13 cellular contexts compared by ENCODE assay signal in genomic region chr10:26215534-26215922, GRCh38. TPM values are rescaled to one million over a fixed set of nuclear protein-coding genes. Genes with fewer than 3 reads are reported as not detected.
A peak's percentile ranks its signal among the peaks of the same experiment; 100 is the strongest.
DNase-seq lines count a peak whose midpoint lies in the region; ATAC-seq, FAIRE-seq and TF ChIP-seq lines count a peak whose summit lies in the region.
"Had no signal": no experiment of that assay in that cellular context is flagged by ENCODE, and none has a peak within 500 bp of the region (broad histone marks: within the 10 kb centered on the region; RNA-seq: fewer than 3 reads in every experiment).

No MANE protein-coding gene starts in this region.

- peaks cover 85% of the 10 kb centered on the region for H3K27me3 Mint-ChIP-seq in CD4-positive, alpha-beta T cell
- H3K27me3 Mint-ChIP-seq in GM23338 (ENCODE audit: insufficient read depth, low read depth, poor library complexity) (peaks cover 60% of the 10 kb centered on the region), astrocyte (ENCODE audit: low read depth, unreplicated experiment) (peaks cover 80% of the 10 kb centered on the region), naive B cell (peaks cover 74 to 85% (median 83%) of the 10 kb centered on the region in 3 donors)

- no peak for ATAC-seq in CD4-positive, alpha-beta T cell (ENCODE audit: poor library complexity)
- ATAC-seq in GM23338 (no peak), naive B cell (ENCODE audit: low read depth in 2 of 2) (no peak)

- H3K4me2 ChIP-seq in GM23338, result peak overlapping the region; percentile 91
- H3K4me2 ChIP-seq in astrocyte (ENCODE audit: low read length), result peak overlapping the region; percentile 79

- H3K4me3 Mint-ChIP-seq in CD4-positive, alpha-beta T cell, result peak overlapping the region; percentile 44
- H3K4me3 Mint-ChIP-seq in GM23338 (peak overlapping the region; percentile 76), astrocyte (ENCODE audit: unreplicated experiment) (peak overlapping the region; percentile 4), naive B cell (peak overlapping the region; percentile 65 to 92 (median 84))
- H3K4me3 Mint-ChIP-seq: T-helper 1 cell treated with Interleukin-12 subunit alpha and Interleukin-12 subunit beta and Interleukin-4 antibody, amounts not matched to agents 30 μg/mL and 1 μg/mL, for 36 hours had no signal

- H3K4me3 ChIP-seq in GM23338, result peak overlapping the region; percentile 75
- no peak overlapping the region for H3K4me3 ChIP-seq in astrocyte (ENCODE audit: insufficient read depth, low read depth, low read length)

- peaks cover 62% of the 10 kb centered on the region for H3K4me1 ChIP-seq in GM23338 (ENCODE audit: insufficient read depth)
- peaks cover 6% of the 10 kb centered on the region for H3K4me1 ChIP-seq in astrocyte (ENCODE audit: insufficient read depth, low read length)
- H3K4me1 ChIP-seq: foreskin keratinocyte had no signal

- no peak overlapping the region for H3K9ac ChIP-seq in astrocyte (ENCODE audit: low read length)

- H3K36me3 Mint-ChIP-seq in CD4-positive, alpha-beta T cell (ENCODE audit: low read depth), result no peaks in the 10 kb centered on the region
- H3K36me3 Mint-ChIP-seq in GM23338 (ENCODE audit: low read depth) (no peaks in the 10 kb centered on the region; the same call in 2 of the 3 replicates), astrocyte (ENCODE audit: low read depth, unreplicated experiment) (no peaks in the 10 kb centered on the region), naive B cell (no peaks in the 10 kb centered on the region)

- intact Hi-C loops in CD4-positive, alpha-beta T cell (cut with DNase I, micrococcal nuclease), result loop anchor here in 1 of 2 experiments (10.0 kb wide), 1 partner anchor 59 kb away; no protein-coding TSS in a partner anchor

- H3F3A ChIP-seq in GM23338 (replicated peaks; ENCODE audit: low read depth), result peaks cover 12% of the 10 kb centered on the region; the same call in 1 of the 2 replicates

- H3K36me3 ChIP-seq in GM23338 (ENCODE audit: insufficient read depth), result no peaks in the 10 kb centered on the region
- no peaks in the 10 kb centered on the region for H3K36me3 ChIP-seq in astrocyte (ENCODE audit: insufficient read depth, low read length)

- H3K9me3 Mint-ChIP-seq in CD4-positive, alpha-beta T cell, result no peaks in the 10 kb centered on the region
- H3K9me3 Mint-ChIP-seq in GM23338, result no peaks in the 10 kb centered on the region; the same call in 2 of the 3 replicates
- H3K9me3 Mint-ChIP-seq in astrocyte (ENCODE audit: unreplicated experiment), result peaks cover 6% of the 10 kb centered on the region
- H3K9me3 Mint-ChIP-seq in naive B cell, result peaks cover 0 to 6% (median 0%) of the 10 kb centered on the region in 7 donors
- H3K9me3 Mint-ChIP-seq: T-helper 1 cell treated with Interleukin-12 subunit alpha and Interleukin-12 subunit beta and Interleukin-4 antibody, amounts not matched to agents 30 μg/mL and 1 μg/mL, for 36 hours had no signal

- no peak overlapping the region for H3K27ac Mint-ChIP-seq in CD4-positive, alpha-beta T cell
- H3K27ac Mint-ChIP-seq in GM23338 (no peak overlapping the region), astrocyte (ENCODE audit: unreplicated experiment) (no peak overlapping the region), naive B cell (peak overlapping the region in 1 of 6 donors; percentile 73)
- H3K27ac Mint-ChIP-seq: T-helper 1 cell treated with Interleukin-12 subunit alpha and Interleukin-12 subunit beta and Interleukin-4 antibody, amounts not matched to agents 30 μg/mL and 1 μg/mL, for 36 hours had no signal

- H3K79me2 ChIP-seq in GM23338 (replicated peaks; ENCODE audit: insufficient read depth) (no peaks in the 10 kb centered on the region), astrocyte (ENCODE audit: insufficient read depth, low read length) (no peaks in the 10 kb centered on the region)

- FAIRE-seq in astrocyte (lab: Jason Lieb, UNC), result no peak

- no peak overlapping the region for H3K27ac ChIP-seq in CD4-positive, alpha-beta T cell (ENCODE audit: low read depth, low read length)
- H3K27ac ChIP-seq in GM23338 (ENCODE audit: low read depth) (no peak overlapping the region), astrocyte (ENCODE audit: low read depth, low read length) (no peak overlapping the region)
- H3K27ac ChIP-seq: foreskin keratinocyte had no signal

- no peak for TF ChIP-seq CTCF in CD4-positive, alpha-beta T cell (IDR thresholded peaks at IDR 0.05)
- no peak for TF ChIP-seq CTCF in GM23338 (conservative IDR thresholded peaks at IDR 0.05; ENCODE audit: low read depth in 2 of 2)
- TF ChIP-seq CTCF in astrocyte (IDR thresholded peaks at IDR 0.05; ENCODE audit: insufficient read depth, low read depth, low read length), result no peak

- peaks cover 25% of the 10 kb centered on the region for H3K4me1 Mint-ChIP-seq in CD4-positive, alpha-beta T cell (ENCODE audit: low read depth)
- H3K4me1 Mint-ChIP-seq in GM23338 (peaks cover 55% of the 10 kb centered on the region), astrocyte (ENCODE audit: low read depth, unreplicated experiment) (no peaks in the 10 kb centered on the region), naive B cell (peaks cover 22 to 42% (median 35%) of the 10 kb centered on the region in 3 donors)

- H3K9me2 ChIP-seq in GM23338 (ENCODE audit: insufficient read depth), result no peaks in the 10 kb centered on the region

- peaks cover 97% of the 10 kb centered on the region for H3K27me3 ChIP-seq in CD4-positive, alpha-beta T cell (ENCODE audit: control insufficient read depth, insufficient read depth, low read length)
- H3K27me3 ChIP-seq in GM23338 (ENCODE audit: insufficient read depth) (peaks cover 94% of the 10 kb centered on the region), astrocyte (ENCODE audit: insufficient read depth, low read length) (peaks cover 86% of the 10 kb centered on the region)

- H3K9me3 ChIP-seq in CD4-positive, alpha-beta T cell (ENCODE audit: control insufficient read depth, low read length), result no peaks in the 10 kb centered on the region
- no peaks in the 10 kb centered on the region for H3K9me3 ChIP-seq in astrocyte (ENCODE audit: insufficient read depth, low read depth, low read length)

- no peak for DNase-seq in CD4-positive, alpha-beta T cell
- peak; percentile 17 for DNase-seq in GM23338 (ENCODE audit: low spot score)
- DNase-seq in astrocyte (ENCODE audit: low read depth), result no peak
- no peak for DNase-seq in naive B cell
- DNase-seq in dedifferentiated amniotic fluid mesenchymal stem cell (ENCODE audit: extremely low spot score), result no peak
- no peak for DNase-seq in germinal center (ENCODE audit: low spot score)
- DNase-seq in HPDE6-E6E7 (ENCODE audit: extremely low spot score), result no peak
- no peak for DNase-seq in cortex of kidney (lab: John Stamatoyannopoulos, UW)
- DNase-seq: activated CD8-positive, alpha-beta memory T cell treated with anti-CD3 and anti-CD28 coated beads, Interleukin-2, amount 50 U/mL, for 4 hours; foreskin keratinocyte had no signal

- POLR2A ChIA-PET in CD4-positive, alpha-beta T cell (lab: Charles Lee), result no interaction called here

- H4K20me1 ChIP-seq in GM23338 (replicated peaks; ENCODE audit: insufficient read depth), result no peaks in the 10 kb centered on the region
- peaks cover 3% of the 10 kb centered on the region for H4K20me1 ChIP-seq in astrocyte (ENCODE audit: insufficient read depth, low read length)

- H2AFZ ChIP-seq in GM23338 (peak overlapping the region; percentile 75), astrocyte (ENCODE audit: low read depth, low read length) (no peak overlapping the region)

- CTCF ChIA-PET in CD4-positive, alpha-beta T cell (lab: Charles Lee), result no interaction called here

TF ChIP-seq in GM23338, 12 proteins besides CTCF, POLR2A, EP300 and RAD21 (continues in another document):
- TF ChIP-seq EZH2phosphoT487 (IDR thresholded peaks at IDR 0.05; ENCODE audit: unreplicated experiment) (no peak), CREB1 (CRISPR knock-in tag; IDR thresholded peaks at IDR 0.05; ENCODE audit: low read depth) (no peak), JUNB (IDR thresholded peaks at IDR 0.05; ENCODE audit: unreplicated experiment) (no peak), EZH2 (IDR thresholded peaks at IDR 0.05; ENCODE audit: low read depth, unreplicated experiment) (no peak), REST (IDR thresholded peaks at IDR 0.05; ENCODE audit: unreplicated experiment) (no peak)
- TF ChIP-seq, protein P1, sequence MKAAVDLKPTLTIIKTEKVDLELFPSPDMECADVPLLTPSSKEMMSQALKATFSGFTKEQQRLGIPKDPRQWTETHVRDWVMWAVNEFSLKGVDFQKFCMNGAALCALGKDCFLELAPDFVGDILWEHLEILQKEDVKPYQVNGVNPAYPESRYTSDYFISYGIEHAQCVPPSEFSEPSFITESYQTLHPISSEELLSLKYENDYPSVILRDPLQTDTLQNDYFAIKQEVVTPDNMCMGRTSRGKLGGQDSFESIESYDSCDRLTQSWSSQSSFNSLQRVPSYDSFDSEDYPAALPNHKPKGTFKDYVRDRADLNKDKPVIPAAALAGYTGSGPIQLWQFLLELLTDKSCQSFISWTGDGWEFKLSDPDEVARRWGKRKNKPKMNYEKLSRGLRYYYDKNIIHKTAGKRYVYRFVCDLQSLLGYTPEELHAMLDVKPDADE (IDR thresholded peaks at IDR 0.05), result no peak

RNA-seq across cellular contexts. Expression of gene GAD2, which starts 1.0 kb away (rescaled TPM):
- not detected for total RNA-seq in CD4-positive, alpha-beta T cell
- 0.56 and 5.6 TPM in 2 replicates for total RNA-seq in GM23338 (2014; rRNA removed; shearing (Covaris generic))
- polyA plus RNA-seq in GM23338 (2016; fragmentation: Nextera tagmentation; extraction: Ambion mirVana) (0.86 and 1.6 TPM in 2 replicates), naive B cell (ENCODE audit: low read depth in 6 of 6) (not detected)
- total RNA-seq in astrocyte, result not detected in 2 replicates
- total RNA-seq: cardiac septum, foreskin keratinocyte, liver had no signal
- polyA plus RNA-seq: foreskin keratinocyte, liver had no signal

Comparison
In these comparisons a context has a peak if more than half of its experiments do, and no peak if none do; other contexts are left out.
1. H3K4me3 Mint-ChIP-seq: peak in every context shown above with its lines; median percentile 84 in naive B cell; 76 in GM23338; 44 in CD4-positive, alpha-beta T cell; 4 in astrocyte.